In the genomic region with DNA sequence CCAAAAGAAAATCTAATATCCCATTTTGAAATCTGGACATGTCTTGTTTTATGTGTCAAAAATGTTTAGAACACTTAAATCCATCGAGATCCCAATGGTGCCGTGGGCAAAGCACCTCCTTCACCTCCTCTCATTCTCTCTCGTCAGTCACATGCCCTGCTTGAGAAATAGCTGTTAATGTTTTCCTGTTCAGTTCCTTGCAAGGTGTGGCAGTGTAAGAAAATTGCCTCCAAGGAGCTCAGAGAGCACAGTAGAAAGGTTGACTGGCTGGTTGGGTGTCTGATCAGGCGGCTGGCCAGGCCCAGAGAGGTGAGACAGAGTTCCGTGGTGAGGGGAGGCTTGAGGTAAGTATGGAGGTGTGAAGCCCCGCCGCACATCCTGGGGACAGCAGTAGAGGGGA, we compare ENCODE assay signal across 14 cellular contexts.
DNase-seq lines count a peak whose midpoint lies in the region; ATAC-seq and TF ChIP-seq lines count a peak whose summit lies in the region.
"Had no signal": no experiment of that assay in that cellular context is flagged by ENCODE, and none has a peak within 500 bp of the region (broad histone marks: within the 10 kb centered on the region; RNA-seq: fewer than 3 reads in every experiment).

No MANE protein-coding gene starts in this region.

- no peaks in the 10 kb centered on the region for H3K4me1 ChIP-seq in GM23338 (ENCODE audit: insufficient read depth)
- no peaks in the 10 kb centered on the region for H3K4me1 ChIP-seq in left lung
- no peaks in the 10 kb centered on the region for H3K4me1 ChIP-seq in adrenal gland (replicated peaks in 1 of 2)

- H3K9me3 Mint-ChIP-seq in GM23338, result no peaks in the 10 kb centered on the region
- H3K9me3 Mint-ChIP-seq: CD8-positive, alpha-beta T cell; H9 had no signal

- DNase-seq in GM23338 (ENCODE audit: low spot score) (no peak), epithelial cell of proximal tubule (ENCODE audit: low read depth) (peak; percentile 38), left lung (no peak), renal cortical epithelial cell (ENCODE audit: low read depth) (peak; percentile 43), T-helper 2 cell (no peak), adrenal gland (no peak)
- DNase-seq in activated CD4-positive, alpha-beta T cell treated with anti-CD3 and anti-CD28 coated beads for 1 hour, result no peak
- DNase-seq: CD8-positive, alpha-beta T cell; COR-L47; H9 had no signal

- no peak overlapping the region for H3K4me3 Mint-ChIP-seq in GM23338
- H3K4me3 Mint-ChIP-seq: B cell; CD8-positive, alpha-beta T cell; H9 had no signal

- H3F3A ChIP-seq in GM23338 (replicated peaks; ENCODE audit: low read depth), result no peaks in the 10 kb centered on the region

- no peak overlapping the region for H3K4me2 ChIP-seq in GM23338
- H3K4me2 ChIP-seq: BLaER1 treated with 17β-estradiol and CSF1 and Interleukin-3, amounts not matched to agents 10 nM and 100 nM had no signal

- intact Hi-C loops in left lung (cut with DNase I), result no loop called here
- intact Hi-C loops in adrenal gland (cut with DNase I), result no loop called here

- H3K9me3 ChIP-seq in left lung (no peaks in the 10 kb centered on the region), adrenal gland (replicated peaks in 1 of 3) (no peaks in the 10 kb centered on the region)

- H3K4me3 ChIP-seq in GM23338 (no peak overlapping the region), epithelial cell of proximal tubule (ENCODE audit: low read depth, low read length) (no peak overlapping the region), left lung (no peak overlapping the region), adrenal gland (no peak overlapping the region)
- H3K4me3 ChIP-seq: BLaER1 treated with 17β-estradiol and CSF1 and Interleukin-3, amounts not matched to agents 10 nM and 100 nM had no signal

- TF ChIP-seq CTCF in GM23338 (conservative IDR thresholded peaks at IDR 0.05; ENCODE audit: low read depth in 2 of 2) (no peak), epithelial cell of proximal tubule (conservative IDR thresholded peaks at IDR 0.05; ENCODE audit: low read depth, low read length) (no peak), left lung (IDR thresholded peaks at IDR 0.05) (no peak), adrenal gland (IDR thresholded peaks at IDR 0.05) (no peak)

- H2AFZ ChIP-seq in GM23338, result 0 out of 2 replicates have a peak overlapping the region, but pooled peaks have one; percentile 32

- no peaks in the 10 kb centered on the region for H3K36me3 Mint-ChIP-seq in GM23338 (ENCODE audit: low read depth)
- H3K36me3 Mint-ChIP-seq: CD8-positive, alpha-beta T cell had no signal

- no peak overlapping the region for H3K27ac Mint-ChIP-seq in GM23338
- H3K27ac Mint-ChIP-seq: B cell; CD8-positive, alpha-beta T cell; H9 had no signal

- H3K27me3 ChIP-seq in GM23338 (ENCODE audit: insufficient read depth) (no peaks in the 10 kb centered on the region), left lung (no peaks in the 10 kb centered on the region), adrenal gland (no peaks in the 10 kb centered on the region)
- H3K27me3 ChIP-seq: BLaER1 treated with 17β-estradiol and CSF1 and Interleukin-3, amounts not matched to agents 10 nM and 100 nM had no signal

- H3K79me2 ChIP-seq in GM23338 (replicated peaks; ENCODE audit: insufficient read depth), result no peaks in the 10 kb centered on the region

- 80 to 86% (median 85%) methylated on average over 7 of the region's 7 CpGs for WGBS in adrenal gland, 4 donors

- no peaks in the 10 kb centered on the region for H3K27me3 Mint-ChIP-seq in GM23338 (ENCODE audit: insufficient read depth, low read depth, poor library complexity)

- peaks cover 7% of the 10 kb centered on the region for H3K4me1 Mint-ChIP-seq in GM23338
- H3K4me1 Mint-ChIP-seq: B cell had no signal

- H3K36me3 ChIP-seq in GM23338 (ENCODE audit: insufficient read depth), result no peaks in the 10 kb centered on the region
- no peaks in the 10 kb centered on the region for H3K36me3 ChIP-seq in left lung
- no peaks in the 10 kb centered on the region for H3K36me3 ChIP-seq in adrenal gland (replicated peaks in 1 of 2)
- H3K36me3 ChIP-seq: BLaER1 treated with 17β-estradiol and CSF1 and Interleukin-3, amounts not matched to agents 10 nM and 100 nM had no signal

- H3K27ac ChIP-seq in GM23338 (ENCODE audit: low read depth) (no peak overlapping the region), left lung (no peak overlapping the region), adrenal gland (no peak overlapping the region)
- H3K27ac ChIP-seq: BLaER1 treated with 17β-estradiol and CSF1 and Interleukin-3, amounts not matched to agents 10 nM and 100 nM; HL-60 had no signal

- ATAC-seq in GM23338, result no peak
- ATAC-seq in left lung, result peak; percentile 77
- ATAC-seq in HG02571 (IDR thresholded peaks at IDR 0.05; ENCODE audit: unreplicated experiment), result no peak
- ATAC-seq: CD8-positive, alpha-beta T cell had no signal

- no peaks in the 10 kb centered on the region for H4K20me1 ChIP-seq in GM23338 (replicated peaks; ENCODE audit: insufficient read depth)
- H4K20me1 ChIP-seq: BLaER1 treated with 17β-estradiol and CSF1 and Interleukin-3, amounts not matched to agents 10 nM and 100 nM had no signal

- no peak for TF ChIP-seq POLR2A in adrenal gland (IDR thresholded peaks at IDR 0.05)

- H3K9me2 ChIP-seq in GM23338 (ENCODE audit: insufficient read depth), result 0 out of 2 replicates have a peak, but pooled peaks cover 3% of the 10 kb centered on the region

TF ChIP-seq in GM23338, 12 proteins besides CTCF, POLR2A, EP300 and RAD21:
- TF ChIP-seq, protein P1, sequence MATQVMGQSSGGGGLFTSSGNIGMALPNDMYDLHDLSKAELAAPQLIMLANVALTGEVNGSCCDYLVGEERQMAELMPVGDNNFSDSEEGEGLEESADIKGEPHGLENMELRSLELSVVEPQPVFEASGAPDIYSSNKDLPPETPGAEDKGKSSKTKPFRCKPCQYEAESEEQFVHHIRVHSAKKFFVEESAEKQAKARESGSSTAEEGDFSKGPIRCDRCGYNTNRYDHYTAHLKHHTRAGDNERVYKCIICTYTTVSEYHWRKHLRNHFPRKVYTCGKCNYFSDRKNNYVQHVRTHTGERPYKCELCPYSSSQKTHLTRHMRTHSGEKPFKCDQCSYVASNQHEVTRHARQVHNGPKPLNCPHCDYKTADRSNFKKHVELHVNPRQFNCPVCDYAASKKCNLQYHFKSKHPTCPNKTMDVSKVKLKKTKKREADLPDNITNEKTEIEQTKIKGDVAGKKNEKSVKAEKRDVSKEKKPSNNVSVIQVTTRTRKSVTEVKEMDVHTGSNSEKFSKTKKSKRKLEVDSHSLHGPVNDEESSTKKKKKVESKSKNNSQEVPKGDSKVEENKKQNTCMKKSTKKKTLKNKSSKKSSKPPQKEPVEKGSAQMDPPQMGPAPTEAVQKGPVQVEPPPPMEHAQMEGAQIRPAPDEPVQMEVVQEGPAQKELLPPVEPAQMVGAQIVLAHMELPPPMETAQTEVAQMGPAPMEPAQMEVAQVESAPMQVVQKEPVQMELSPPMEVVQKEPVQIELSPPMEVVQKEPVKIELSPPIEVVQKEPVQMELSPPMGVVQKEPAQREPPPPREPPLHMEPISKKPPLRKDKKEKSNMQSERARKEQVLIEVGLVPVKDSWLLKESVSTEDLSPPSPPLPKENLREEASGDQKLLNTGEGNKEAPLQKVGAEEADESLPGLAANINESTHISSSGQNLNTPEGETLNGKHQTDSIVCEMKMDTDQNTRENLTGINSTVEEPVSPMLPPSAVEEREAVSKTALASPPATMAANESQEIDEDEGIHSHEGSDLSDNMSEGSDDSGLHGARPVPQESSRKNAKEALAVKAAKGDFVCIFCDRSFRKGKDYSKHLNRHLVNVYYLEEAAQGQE (IDR thresholded peaks at IDR 0.05; ENCODE audit: unreplicated experiment), result no peak
- no peak for TF ChIP-seq POLR2AphosphoS5 (IDR thresholded peaks at IDR 0.05; ENCODE audit: low read depth)

Comparison
In these comparisons a context has a peak if more than half of its experiments do, and no peak if none do; other contexts are left out.
1. DNase-seq: peak in epithelial cell of proximal tubule (single experiment) and renal cortical epithelial cell (single experiment); none in GM23338 (single experiment), left lung (0 of 2), activated CD4-positive, alpha-beta T cell treated with anti-CD3 and anti-CD28 coated beads for 1 hour (single experiment), T-helper 2 cell (0 of 5) and adrenal gland (0 of 7).